Comparison of ENCODE assay signal across 17 cellular contexts in genomic region chr1:144534286-144534685, GRCh38. TPM values are rescaled to one million over a fixed set of nuclear protein-coding genes. Genes with fewer than 3 reads are reported as not detected.
A peak's percentile ranks its signal among the peaks of the same experiment; 100 is the strongest.
DNase-seq lines count a peak whose midpoint lies in the region; ATAC-seq and TF ChIP-seq lines count a peak whose summit lies in the region.
"Not testable (repeated sequence)": the region's sequence is repeated elsewhere in the genome, so short reads cannot be mapped to it uniquely, and the experiment has no call there.
"Had no signal": no experiment of that assay in that cellular context is flagged by ENCODE, and none has a peak within 500 bp of the region (broad histone marks: within the 10 kb centered on the region; RNA-seq: fewer than 3 reads in every experiment).

No MANE protein-coding gene starts in this region.

- peaks cover 11% of the 10 kb centered on the region for H3K4me1 ChIP-seq in CD8-positive, alpha-beta T cell (ENCODE audit: insufficient read depth, low read length)
- H3K4me1 ChIP-seq in naive thymus-derived CD4-positive, alpha-beta T cell (ENCODE audit: control insufficient read depth in 2 of 2, insufficient read depth in 2 of 2, low read length in 2 of 2) = peaks cover 0 to 17% of the 10 kb centered on the region in 2 donors

- not testable (repeated sequence) for H3K27me3 Mint-ChIP-seq in CD8-positive, alpha-beta T cell (ENCODE audit: low read depth); T-helper 2 cell treated with Interferon-gamma antibody and Interleukin-4, amounts not matched to agents 5 μg/mL and 100 μg/mL, for 36 hours (ENCODE audit: low read depth); activated CD4-positive, alpha-beta memory T cell treated with anti-CD3 and anti-CD28 coated beads for 36 hours; activated T-cell treated with anti-CD3 and anti-CD28 coated beads, Interleukin-2, amount 50 U/mL, for 24 hours; activated naive CD4-positive, alpha-beta T cell treated with anti-CD3 and anti-CD28 coated beads, Interleukin-2, amount 10 ng/mL, durations not matched to agents 7 days and 5 days; effector memory CD8-positive, alpha-beta T cell; naive thymus-derived CD4-positive, alpha-beta T cell; stimulated activated naive CD8-positive, alpha-beta T cell treated with anti-CD3 and anti-CD28 coated beads, Interleukin-15, amount 100 ng/mL, for 72 hours

- H3K9me3 ChIP-seq in CD8-positive, alpha-beta T cell (ENCODE audit: low read length); naive thymus-derived CD4-positive, alpha-beta T cell (ENCODE audit: control insufficient read depth in 2 of 3, low read length in 3 of 3): not testable (repeated sequence)

- H3K4me3 Mint-ChIP-seq in CD8-positive, alpha-beta T cell; T-helper 2 cell treated with Interferon-gamma antibody and Interleukin-4, amounts not matched to agents 5 μg/mL and 100 μg/mL, for 36 hours; activated CD4-positive, alpha-beta memory T cell treated with anti-CD3 and anti-CD28 coated beads for 36 hours; activated T-cell treated with anti-CD3 and anti-CD28 coated beads, Interleukin-2, amount 50 U/mL, for 24 hours; activated naive CD4-positive, alpha-beta T cell treated with anti-CD3 and anti-CD28 coated beads, Interleukin-2, amount 10 ng/mL, durations not matched to agents 7 days and 5 days; effector memory CD8-positive, alpha-beta T cell; stimulated activated naive CD8-positive, alpha-beta T cell treated with anti-CD3 and anti-CD28 coated beads, Interleukin-15, amount 100 ng/mL, for 72 hours: not testable (repeated sequence)
- H3K4me3 Mint-ChIP-seq in naive thymus-derived CD4-positive, alpha-beta T cell = peak overlapping the region in 1 of 10 donors; percentile 29

- not testable (repeated sequence) for H3K4me3 ChIP-seq in CD8-positive, alpha-beta T cell (ENCODE audit: low read depth, low read length); naive thymus-derived CD4-positive, alpha-beta T cell (ENCODE audit: low read length)

- POLR2A ChIA-PET in CD8-positive, alpha-beta T cell (lab: Charles Lee); activated CD4-positive, alpha-beta memory T cell treated with anti-CD3 and anti-CD28 coated beads for 36 hours (lab: Charles Lee); naive thymus-derived CD4-positive, alpha-beta T cell (lab: Charles Lee): not testable (repeated sequence)

- H3K36me3 ChIP-seq in CD8-positive, alpha-beta T cell (ENCODE audit: insufficient read depth, low read length); naive thymus-derived CD4-positive, alpha-beta T cell (ENCODE audit: control insufficient read depth in 2 of 3, insufficient read depth in 3 of 3, low read length in 3 of 3): not testable (repeated sequence)

- CTCF ChIA-PET in CD8-positive, alpha-beta T cell (lab: Charles Lee); activated CD4-positive, alpha-beta memory T cell treated with anti-CD3 and anti-CD28 coated beads for 36 hours (lab: Charles Lee); activated naive CD4-positive, alpha-beta T cell treated with anti-CD3 and anti-CD28 coated beads, Interleukin-2, amount 10 ng/mL, durations not matched to agents 7 days and 5 days (lab: Charles Lee); naive thymus-derived CD4-positive, alpha-beta T cell (lab: Charles Lee): not testable (repeated sequence)

- TF ChIP-seq CTCF in CD8-positive, alpha-beta T cell (IDR thresholded peaks at IDR 0.05) = not testable (repeated sequence)

- H3K27me3 ChIP-seq in CD8-positive, alpha-beta T cell (ENCODE audit: insufficient read depth, low read length); naive thymus-derived CD4-positive, alpha-beta T cell (ENCODE audit: control insufficient read depth in 2 of 2, insufficient read depth in 2 of 2, low read length in 2 of 2): not testable (repeated sequence)

- H3K36me3 Mint-ChIP-seq in CD8-positive, alpha-beta T cell; T-helper 2 cell treated with Interferon-gamma antibody and Interleukin-4, amounts not matched to agents 5 μg/mL and 100 μg/mL, for 36 hours (ENCODE audit: low read depth); activated CD4-positive, alpha-beta memory T cell treated with anti-CD3 and anti-CD28 coated beads for 36 hours; activated T-cell treated with anti-CD3 and anti-CD28 coated beads, Interleukin-2, amount 50 U/mL, for 24 hours (ENCODE audit: low read depth); activated naive CD4-positive, alpha-beta T cell treated with anti-CD3 and anti-CD28 coated beads, Interleukin-2, amount 10 ng/mL, durations not matched to agents 7 days and 5 days; effector memory CD8-positive, alpha-beta T cell (ENCODE audit: insufficient read depth); naive thymus-derived CD4-positive, alpha-beta T cell: not testable (repeated sequence)

- H3K27ac Mint-ChIP-seq in CD8-positive, alpha-beta T cell; stimulated activated naive CD8-positive, alpha-beta T cell treated with anti-CD3 and anti-CD28 coated beads, Interleukin-15, amount 100 ng/mL, for 72 hours: not testable (repeated sequence)
- H3K27ac Mint-ChIP-seq in T-helper 2 cell treated with Interferon-gamma antibody and Interleukin-4, amounts not matched to agents 5 μg/mL and 100 μg/mL, for 36 hours = peak overlapping the region; percentile 78
- H3K27ac Mint-ChIP-seq in activated CD4-positive, alpha-beta memory T cell treated with anti-CD3 and anti-CD28 coated beads for 36 hours = peak overlapping the region; percentile 71
- H3K27ac Mint-ChIP-seq in activated T-cell treated with anti-CD3 and anti-CD28 coated beads, Interleukin-2, amount 50 U/mL, for 24 hours = peak overlapping the region; percentile 50
- H3K27ac Mint-ChIP-seq in activated naive CD4-positive, alpha-beta T cell treated with anti-CD3 and anti-CD28 coated beads, Interleukin-2, amount 10 ng/mL, durations not matched to agents 7 days and 5 days = peak overlapping the region; percentile 90
- H3K27ac Mint-ChIP-seq in effector memory CD8-positive, alpha-beta T cell = peak overlapping the region in 1 of 2 donors; percentile 44
- H3K27ac Mint-ChIP-seq in naive thymus-derived CD4-positive, alpha-beta T cell = peak overlapping the region in 5 of 9 donors; percentile 55 to 88 (median 76)

- H3K4me1 Mint-ChIP-seq in CD8-positive, alpha-beta T cell (ENCODE audit: low read depth) = peaks cover 23% of the 10 kb centered on the region
- peaks cover 21% of the 10 kb centered on the region for H3K4me1 Mint-ChIP-seq in T-helper 2 cell treated with Interferon-gamma antibody and Interleukin-4, amounts not matched to agents 5 μg/mL and 100 μg/mL, for 36 hours (ENCODE audit: low read depth)
- peaks cover 21% of the 10 kb centered on the region for H3K4me1 Mint-ChIP-seq in activated CD4-positive, alpha-beta memory T cell treated with anti-CD3 and anti-CD28 coated beads for 36 hours (ENCODE audit: low read depth)
- peaks cover 23% of the 10 kb centered on the region for H3K4me1 Mint-ChIP-seq in activated T-cell treated with anti-CD3 and anti-CD28 coated beads, Interleukin-2, amount 50 U/mL, for 24 hours (ENCODE audit: low read depth)
- peaks cover 30% of the 10 kb centered on the region for H3K4me1 Mint-ChIP-seq in activated naive CD4-positive, alpha-beta T cell treated with anti-CD3 and anti-CD28 coated beads, Interleukin-2, amount 10 ng/mL, durations not matched to agents 7 days and 5 days
- H3K4me1 Mint-ChIP-seq in effector memory CD8-positive, alpha-beta T cell (ENCODE audit: low read depth in 2 of 2) = peaks cover 14 to 19% of the 10 kb centered on the region in 2 donors
- peaks cover 8 to 36% (median 27%) of the 10 kb centered on the region in 7 donors for H3K4me1 Mint-ChIP-seq in naive thymus-derived CD4-positive, alpha-beta T cell
- H3K4me1 Mint-ChIP-seq in stimulated activated naive CD8-positive, alpha-beta T cell treated with anti-CD3 and anti-CD28 coated beads, Interleukin-15, amount 100 ng/mL, for 72 hours = peaks cover 32% of the 10 kb centered on the region

- not testable (repeated sequence) for DNase-seq in CD8-positive, alpha-beta T cell; T-helper 2 cell treated with Interferon-gamma antibody and Interleukin-4, amounts not matched to agents 5 μg/mL and 100 μg/mL, for 36 hours (ENCODE audit: low spot score); activated CD4-positive, alpha-beta memory T cell treated with anti-CD3 and anti-CD28 coated beads for 36 hours; activated naive CD4-positive, alpha-beta T cell treated with anti-CD3 and anti-CD28 coated beads, Interleukin-2, amount 10 ng/mL, durations not matched to agents 7 days and 5 days; effector memory CD8-positive, alpha-beta T cell; stimulated activated naive CD8-positive, alpha-beta T cell treated with anti-CD3 and anti-CD28 coated beads, Interleukin-15, amount 100 ng/mL, for 72 hours
- DNase-seq in activated T-cell treated with anti-CD3 and anti-CD28 coated beads, Interleukin-2, amount 50 U/mL, for 24 hours = peak; percentile 33
- peak in 5 of 9 donors; percentile 47 to 73 (median 57) for DNase-seq in naive thymus-derived CD4-positive, alpha-beta T cell

- intact Hi-C loops in CD8-positive, alpha-beta T cell (cut with DNase I, micrococcal nuclease); activated CD4-positive, alpha-beta memory T cell treated with anti-CD3 and anti-CD28 coated beads for 36 hours (cut with micrococcal nuclease); naive thymus-derived CD4-positive, alpha-beta T cell (cut with micrococcal nuclease): not testable (repeated sequence)

- peak; percentile 83 for ATAC-seq in CD8-positive, alpha-beta T cell
- ATAC-seq in effector memory CD8-positive, alpha-beta T cell (replicated peaks) = peak; percentile 77
- peak; percentile 82 for ATAC-seq in naive thymus-derived CD4-positive, alpha-beta T cell
- peak; percentile 58 for ATAC-seq in stimulated activated naive CD8-positive, alpha-beta T cell treated with anti-CD3 and anti-CD28 coated beads, Interleukin-15, amount 100 ng/mL, for 72 hours

- H3K27ac ChIP-seq in CD8-positive, alpha-beta T cell (ENCODE audit: low read depth, low read length); naive thymus-derived CD4-positive, alpha-beta T cell (ENCODE audit: low read depth, low read length): not testable (repeated sequence)

- not testable (repeated sequence) for H3K9me3 Mint-ChIP-seq in CD8-positive, alpha-beta T cell; T-helper 2 cell treated with Interferon-gamma antibody and Interleukin-4, amounts not matched to agents 5 μg/mL and 100 μg/mL, for 36 hours; activated CD4-positive, alpha-beta memory T cell treated with anti-CD3 and anti-CD28 coated beads for 36 hours; activated T-cell treated with anti-CD3 and anti-CD28 coated beads, Interleukin-2, amount 50 U/mL, for 24 hours; activated naive CD4-positive, alpha-beta T cell treated with anti-CD3 and anti-CD28 coated beads, Interleukin-2, amount 10 ng/mL, durations not matched to agents 7 days and 5 days; effector memory CD8-positive, alpha-beta T cell; naive thymus-derived CD4-positive, alpha-beta T cell; stimulated activated naive CD8-positive, alpha-beta T cell treated with anti-CD3 and anti-CD28 coated beads, Interleukin-15, amount 100 ng/mL, for 72 hours

RNA-seq across cellular contexts. Expression of gene PPIAL4F, which starts 58.4 kb away (rescaled TPM):
- total RNA-seq in CD8-positive, alpha-beta T cell = not detected
- not detected for total RNA-seq in activated CD4-positive, alpha-beta memory T cell treated with anti-CD3 and anti-CD28 coated beads for 36 hours
- 1 to 10 TPM in 1 of 5 experiments, not detected in 4; 1.0 TPM for total RNA-seq in naive thymus-derived CD4-positive, alpha-beta T cell
- not detected for polyA plus RNA-seq in naive thymus-derived CD4-positive, alpha-beta T cell
- total RNA-seq: CD8-positive, alpha-beta memory T cell; GM23338; H9; HT-29; NCI-H460; PC-9; Right ventricle myocardium inferior; RPMI7951 had no signal
- polyA plus RNA-seq: AG04450; CD8-positive, alpha-beta memory T cell; GM23338 had no signal
